In genomic region chr11:106917973-106918372, GRCh38 we compare ENCODE assay signal across 8 cellular contexts.
DNase-seq lines count a peak whose midpoint lies in the region; ATAC-seq and TF ChIP-seq lines count a peak whose summit lies in the region.

No MANE protein-coding gene starts in this region.

- TF ChIP-seq POLR2A in uterus (IDR thresholded peaks at IDR 0.05) (no peak), tibial nerve (IDR thresholded peaks at IDR 0.05) (no peak)

- H3K4me3 Mint-ChIP-seq in activated CD8-positive, alpha-beta memory T cell treated with anti-CD3 and anti-CD28 coated beads, Interleukin-2, amount 10 ng/mL, durations not matched to agents 7 days and 5 days, result no peak overlapping the region

- CTCF ChIA-PET in activated CD8-positive, alpha-beta memory T cell treated with anti-CD3 and anti-CD28 coated beads, Interleukin-2, amount 10 ng/mL, durations not matched to agents 7 days and 5 days (lab: Charles Lee), result no interaction called here

- TF ChIP-seq CTCF in cardiac muscle cell (IDR thresholded peaks at IDR 0.05; ENCODE audit: low read depth, low read length), result peak; percentile 45
- peak; percentile 48 for TF ChIP-seq CTCF in WERI-Rb-1 (IDR thresholded peaks at IDR 0.05; ENCODE audit: low read depth, low read length)
- TF ChIP-seq CTCF in uterus (IDR thresholded peaks at IDR 0.05), result peak in 1 of 4 experiments; percentile 8
- TF ChIP-seq CTCF in tibial nerve (IDR thresholded peaks at IDR 0.05), result no peak

- no peaks in the 10 kb centered on the region for H3K4me1 Mint-ChIP-seq in activated CD8-positive, alpha-beta memory T cell treated with anti-CD3 and anti-CD28 coated beads, Interleukin-2, amount 10 ng/mL, durations not matched to agents 7 days and 5 days

- no peaks in the 10 kb centered on the region for H3K4me1 ChIP-seq in cardiac muscle cell (ENCODE audit: low read depth)
- no peaks in the 10 kb centered on the region for H3K4me1 ChIP-seq in uterus
- H3K4me1 ChIP-seq in tibial nerve, result no peaks in the 10 kb centered on the region

- WGBS in tibial nerve, 2 donors, result 86 to 91% methylated on average over 2 of the region's 2 CpGs

- H3K36me3 ChIP-seq in cardiac muscle cell, result no peaks in the 10 kb centered on the region
- H3K36me3 ChIP-seq in WERI-Rb-1, result no peaks in the 10 kb centered on the region
- no peaks in the 10 kb centered on the region for H3K36me3 ChIP-seq in uterus
- no peaks in the 10 kb centered on the region for H3K36me3 ChIP-seq in tibial nerve

- no peaks in the 10 kb centered on the region for H3K36me3 Mint-ChIP-seq in activated CD8-positive, alpha-beta memory T cell treated with anti-CD3 and anti-CD28 coated beads, Interleukin-2, amount 10 ng/mL, durations not matched to agents 7 days and 5 days

- intact Hi-C loops in Right ventricle myocardium inferior (cut with DNase I) (no loop called here), uterus (cut with DNase I; ENCODE audit: low total_unique reads) (no loop called here)

- no peak for TF ChIP-seq EP300 in tibial nerve (IDR thresholded peaks at IDR 0.05)

- no peak overlapping the region for H3K27ac Mint-ChIP-seq in activated CD8-positive, alpha-beta memory T cell treated with anti-CD3 and anti-CD28 coated beads, Interleukin-2, amount 10 ng/mL, durations not matched to agents 7 days and 5 days

- H3K9me3 ChIP-seq in cardiac muscle cell (ENCODE audit: low read depth), result no peaks in the 10 kb centered on the region
- H3K9me3 ChIP-seq in WERI-Rb-1 (ENCODE audit: severe bottlenecking), result no peaks in the 10 kb centered on the region
- peaks cover 0 to 3% of the 10 kb centered on the region in 2 donors for H3K9me3 ChIP-seq in uterus
- H3K9me3 ChIP-seq in tibial nerve, result peaks cover 0 to 4% (median 0%) of the 10 kb centered on the region in 4 donors

- H3K27me3 ChIP-seq in cardiac muscle cell (no peaks in the 10 kb centered on the region), WERI-Rb-1 (ENCODE audit: insufficient read depth, low read depth, severe bottlenecking) (no peaks in the 10 kb centered on the region), uterus (no peaks in the 10 kb centered on the region), tibial nerve (no peaks in the 10 kb centered on the region)

- DNase-seq in cardiac muscle cell (ENCODE audit: low read depth in 1 of 2, low spot score in 1 of 2), result peak; percentile 9 to 24
- no peak for DNase-seq in Right ventricle myocardium inferior (ENCODE audit: missing footprints)
- DNase-seq in WERI-Rb-1, result peak; percentile 40
- DNase-seq in stimulated activated naive CD8-positive, alpha-beta T cell treated with anti-CD3 and anti-CD28 coated beads, Interleukin-15, Interleukin-2, amounts not matched to agents 100 U/mL and 50 U/mL, for 24 hours, result peak; percentile 9
- no peak for DNase-seq in uterus
- no peak for DNase-seq in activated CD8-positive, alpha-beta memory T cell treated with anti-CD3 and anti-CD28 coated beads, Interleukin-2, amount 10 ng/mL, durations not matched to agents 7 days and 5 days
- DNase-seq in tibial nerve (ENCODE audit: low spot score in 2 of 2), result no peak

- H3K9me3 Mint-ChIP-seq in activated CD8-positive, alpha-beta memory T cell treated with anti-CD3 and anti-CD28 coated beads, Interleukin-2, amount 10 ng/mL, durations not matched to agents 7 days and 5 days (ENCODE audit: low read depth), result peaks cover 3% of the 10 kb centered on the region

- H3K27ac ChIP-seq in cardiac muscle cell (no peak overlapping the region), WERI-Rb-1 (no peak overlapping the region), uterus (no peak overlapping the region), tibial nerve (no peak overlapping the region)

- H3K27me3 Mint-ChIP-seq in activated CD8-positive, alpha-beta memory T cell treated with anti-CD3 and anti-CD28 coated beads, Interleukin-2, amount 10 ng/mL, durations not matched to agents 7 days and 5 days, result no peaks in the 10 kb centered on the region

- ATAC-seq in Right ventricle myocardium inferior (no peak), HG02938 (IDR thresholded peaks at IDR 0.05; ENCODE audit: unreplicated experiment) (peak; percentile 86)
- no peak for ATAC-seq in stimulated activated naive CD8-positive, alpha-beta T cell treated with anti-CD3 and anti-CD28 coated beads, Interleukin-15, Interleukin-2, amounts not matched to agents 100 U/mL and 50 U/mL, for 24 hours
- ATAC-seq in activated CD8-positive, alpha-beta memory T cell treated with anti-CD3 and anti-CD28 coated beads, Interleukin-2, amount 10 ng/mL, durations not matched to agents 7 days and 5 days, result no peak

- H3K4me3 ChIP-seq in cardiac muscle cell (no peak overlapping the region), WERI-Rb-1 (ENCODE audit: low read depth, low read length) (no peak overlapping the region), uterus (no peak overlapping the region), tibial nerve (no peak overlapping the region)

Comparison
In these comparisons a context has a peak if more than half of its experiments do, and no peak if none do; other contexts are left out.
1. DNase-seq: peak in cardiac muscle cell (2 of 2), WERI-Rb-1 (single experiment) and stimulated activated naive CD8-positive, alpha-beta T cell treated with anti-CD3 and anti-CD28 coated beads, Interleukin-15, Interleukin-2, amounts not matched to agents 100 U/mL and 50 U/mL, for 24 hours (single experiment); none in Right ventricle myocardium inferior (single experiment), uterus (0 of 2), activated CD8-positive, alpha-beta memory T cell treated with anti-CD3 and anti-CD28 coated beads, Interleukin-2, amount 10 ng/mL, durations not matched to agents 7 days and 5 days (single experiment) and tibial nerve (0 of 2).
2. CTCF ChIP-seq: peak in cardiac muscle cell (single experiment) and WERI-Rb-1 (single experiment); none in tibial nerve (0 of 5).